Comparison of ENCODE assay signal across 17 cellular contexts in the genomic region with DNA sequence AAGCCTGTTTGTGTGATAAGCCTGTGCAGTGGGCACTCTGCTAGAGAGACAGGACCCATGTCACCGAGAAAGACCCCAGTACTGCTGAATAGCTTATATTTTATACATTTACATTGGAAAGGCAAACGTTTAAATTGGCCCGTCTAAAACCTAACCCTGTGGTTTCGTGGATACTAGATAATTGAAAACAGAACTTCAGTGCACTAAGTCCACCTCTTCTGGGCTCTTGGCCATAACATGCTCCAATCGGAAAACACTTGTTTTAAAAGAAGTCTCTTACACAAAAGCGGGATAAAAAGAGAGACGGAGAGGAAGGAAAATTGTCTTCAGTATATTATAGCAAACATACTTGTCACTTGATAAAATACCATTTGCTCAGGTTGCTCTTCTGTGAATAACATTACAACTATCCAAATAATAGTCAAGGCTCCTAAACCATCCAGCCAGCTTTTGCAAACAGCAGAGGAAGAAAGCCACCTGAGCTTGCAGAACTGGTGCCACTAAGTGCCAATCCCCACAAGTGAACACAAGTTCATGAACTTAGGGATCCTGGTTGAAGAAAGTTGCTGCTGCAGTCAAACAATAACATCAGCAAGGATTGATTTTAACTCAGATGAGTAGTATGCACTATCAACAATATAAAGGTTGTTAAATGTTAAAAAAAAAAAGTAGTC.
DNase-seq lines count a peak whose midpoint lies in the region; ATAC-seq, FAIRE-seq and TF ChIP-seq lines count a peak whose summit lies in the region.
"Had no signal": no experiment of that assay in that cellular context is flagged by ENCODE, and none has a peak within 500 bp of the region (broad histone marks: within the 10 kb centered on the region; RNA-seq: fewer than 3 reads in every experiment).

No MANE protein-coding gene starts in this region.

- no peak overlapping the region; the same call in 1 of the 2 replicates for H2AFZ ChIP-seq in GM23248
- 0 out of 2 replicates have a peak overlapping the region, but pooled peaks have one; percentile 32 for H2AFZ ChIP-seq in K562 (ENCODE audit: low read depth, low read length)

- no TSS peak for BruUV-seq in K562 (replicated peaks; lab: Mats Ljungman, UMichigan)

- in situ Hi-C loops in GM23248 (cut with MboI), result no loop called here
- in situ Hi-C loops in K562 (cut with MboI), result no loop called here

- H3K4me2 ChIP-seq in GM23248 (ENCODE audit: unreplicated experiment), result peak overlapping the region; percentile 57
- H3K4me2 ChIP-seq in K562 (ENCODE audit: insufficient read depth, low read length), result no peak overlapping the region

- H3K4me3 ChIP-seq in GM23248, result peak overlapping the region; percentile 31
- H3K4me3 ChIP-seq in K562, result no peak overlapping the region
- no peak overlapping the region for H3K4me3 ChIP-seq in testis
- H3K4me3 ChIP-seq: coronary artery, tibial nerve had no signal

- TF ChIP-seq RAD21 in K562 (CRISPR knock-in tag; conservative IDR thresholded peaks at IDR 0.05 in 1 of 2, IDR thresholded peaks at IDR 0.05 in 1 of 2), result no peak

- H3K27ac Mint-ChIP-seq in activated CD4-positive, alpha-beta memory T cell treated with anti-CD3 and anti-CD28 coated beads for 36 hours, result no peak overlapping the region
- H3K27ac Mint-ChIP-seq in endothelial cell (ENCODE audit: unreplicated experiment), result no peak overlapping the region
- H3K27ac Mint-ChIP-seq: activated CD4-positive, alpha-beta T cell treated with anti-CD3 and anti-CD28 coated beads for 36 hours; activated naive CD8-positive, alpha-beta T cell treated with anti-CD3 and anti-CD28 coated beads for 36 hours; immature natural killer cell had no signal

- H3K9me2 ChIP-seq in GM23248 (ENCODE audit: insufficient read depth), result no peaks in the 10 kb centered on the region

- no peak for FAIRE-seq in K562 (lab: Jason Lieb, UNC)
- FAIRE-seq: GM18507 had no signal

- no peaks in the 10 kb centered on the region for H4K20me1 ChIP-seq in GM23248 (ENCODE audit: insufficient read depth)
- H4K20me1 ChIP-seq in K562 (replicated peaks; ENCODE audit: control insufficient read depth, insufficient read depth, low read length), result no peaks in the 10 kb centered on the region

- TF ChIP-seq POLR2A in K562 (conservative IDR thresholded peaks at IDR 0.05), result no peak
- TF ChIP-seq POLR2A in testis (IDR thresholded peaks at IDR 0.05), result no peak

- no peak overlapping the region for H3K4me3 Mint-ChIP-seq in activated CD4-positive, alpha-beta memory T cell treated with anti-CD3 and anti-CD28 coated beads for 36 hours
- H3K4me3 Mint-ChIP-seq in endothelial cell (ENCODE audit: unreplicated experiment), result no peak overlapping the region
- H3K4me3 Mint-ChIP-seq: activated CD4-positive, alpha-beta T cell treated with anti-CD3 and anti-CD28 coated beads for 36 hours; activated naive CD8-positive, alpha-beta T cell treated with anti-CD3 and anti-CD28 coated beads for 36 hours; immature natural killer cell had no signal

- no peak for TF ChIP-seq EP300 in K562 (IDR thresholded peaks at IDR 0.05; ENCODE audit: low read length)

- peak overlapping the region; percentile 48 for H3K9ac ChIP-seq in GM23248
- H3K9ac ChIP-seq in K562 (ENCODE audit: insufficient read depth in 1 of 2, low read depth in 2 of 2, low read length in 2 of 2), result no peak overlapping the region

- H3K4me1 ChIP-seq in GM23248 (ENCODE audit: insufficient read depth), result peaks cover 61% of the 10 kb centered on the region
- peaks cover 0 to 3% of the 10 kb centered on the region in 2 experiments; a peak in 2 of 5 replicates for H3K4me1 ChIP-seq in K562 (replicated peaks in 1 of 2; ENCODE audit: control insufficient read depth in 2 of 2, insufficient read depth in 2 of 2, low read length in 2 of 2)
- H3K4me1 ChIP-seq in testis, result no peaks in the 10 kb centered on the region
- H3K4me1 ChIP-seq in foreskin keratinocyte, result peaks cover 15% of the 10 kb centered on the region
- H3K4me1 ChIP-seq: Caco-2 had no signal

- 3 to 4% methylated on average over 7 of the region's 7 CpGs for WGBS in GM23248 (ENCODE audit: low coverage in 1 of 2, low lambda C conversion rate in 2 of 2, missing lambda C conversion rate in 2 of 2), 2 experiments
- WGBS in K562 (ENCODE audit: insufficient coverage, low coverage, missing lambda C conversion rate), result 48% methylated on average over 7 of the region's 7 CpGs
- WGBS in testis, 2 donors, result 36 to 63% methylated on average over 7 of the region's 7 CpGs

- no peaks in the 10 kb centered on the region for H3K4me1 Mint-ChIP-seq in activated CD4-positive, alpha-beta memory T cell treated with anti-CD3 and anti-CD28 coated beads for 36 hours (ENCODE audit: low read depth)
- H3K4me1 Mint-ChIP-seq in endothelial cell (ENCODE audit: unreplicated experiment), result peaks cover 5% of the 10 kb centered on the region
- H3K4me1 Mint-ChIP-seq: activated CD4-positive, alpha-beta T cell treated with anti-CD3 and anti-CD28 coated beads for 36 hours; activated naive CD8-positive, alpha-beta T cell treated with anti-CD3 and anti-CD28 coated beads for 36 hours; immature natural killer cell had no signal

- no peaks in the 10 kb centered on the region for H3K27me3 Mint-ChIP-seq in activated CD4-positive, alpha-beta memory T cell treated with anti-CD3 and anti-CD28 coated beads for 36 hours
- peaks cover 3% of the 10 kb centered on the region for H3K27me3 Mint-ChIP-seq in endothelial cell (ENCODE audit: unreplicated experiment)
- H3K27me3 Mint-ChIP-seq: activated CD4-positive, alpha-beta T cell treated with anti-CD3 and anti-CD28 coated beads for 36 hours; activated naive CD8-positive, alpha-beta T cell treated with anti-CD3 and anti-CD28 coated beads for 36 hours had no signal

- no peaks in the 10 kb centered on the region for H3K27me3 ChIP-seq in GM23248 (replicated peaks; ENCODE audit: insufficient read depth)
- H3K27me3 ChIP-seq in K562 (ENCODE audit: control insufficient read depth in 2 of 2, insufficient read depth in 2 of 2, low read length in 2 of 2), result no peaks in the 10 kb centered on the region
- no peaks in the 10 kb centered on the region for H3K27me3 ChIP-seq in testis
- no peaks in the 10 kb centered on the region for H3K27me3 ChIP-seq in foreskin keratinocyte
- H3K27me3 ChIP-seq: tibial nerve had no signal

- H3K9me3 ChIP-seq in GM23248 (ENCODE audit: low read depth) (no peaks in the 10 kb centered on the region), K562 (replicated peaks; ENCODE audit: control insufficient read depth, insufficient read depth, low read depth, low read length) (no peaks in the 10 kb centered on the region), testis (no peaks in the 10 kb centered on the region)
- H3K9me3 ChIP-seq: Caco-2, tibial nerve had no signal

- peaks cover 59% of the 10 kb centered on the region for H3F3A ChIP-seq in GM23248 (ENCODE audit: insufficient read depth)

- CTCF ChIA-PET in K562 (lab: Yijun Ruan, JAX; ENCODE audit: low intra/inter-chr PET ratio), result no interaction called here
- CTCF ChIA-PET in activated CD4-positive, alpha-beta memory T cell treated with anti-CD3 and anti-CD28 coated beads for 36 hours (lab: Charles Lee), result no interaction called here

- H3K27ac ChIP-seq in GM23248 (peak overlapping the region; percentile 82), K562 (ENCODE audit: extremely low read depth, low read depth, low read length) (no peak overlapping the region), testis (no peak overlapping the region), foreskin keratinocyte (no peak overlapping the region)

- POLR2A ChIA-PET in K562 (lab: Yijun Ruan, JAX), result no interaction called here
- POLR2A ChIA-PET in activated CD4-positive, alpha-beta memory T cell treated with anti-CD3 and anti-CD28 coated beads for 36 hours (lab: Charles Lee), result no interaction called here

- intact Hi-C loops in K562 (cut with micrococcal nuclease) (no loop called here), testis (cut with DNase I; ENCODE audit: low total_unique reads) (no loop called here)
- intact Hi-C loops in activated CD4-positive, alpha-beta memory T cell treated with anti-CD3 and anti-CD28 coated beads for 36 hours (cut with micrococcal nuclease), result no loop called here

- H3K36me3 ChIP-seq in GM23248 (ENCODE audit: low read depth) (no peaks in the 10 kb centered on the region), K562 (ENCODE audit: control insufficient read depth, insufficient read depth, low read length) (no peaks in the 10 kb centered on the region), testis (ENCODE audit: low read depth, missing control alignments) (no peaks in the 10 kb centered on the region)
- H3K36me3 ChIP-seq: tibial nerve had no signal

- H3K79me2 ChIP-seq in GM23248 (ENCODE audit: insufficient read depth) (no peaks in the 10 kb centered on the region), K562 (ENCODE audit: control insufficient read depth, insufficient read depth, low read length) (no peaks in the 10 kb centered on the region)

- no peaks in the 10 kb centered on the region for H3K9me3 Mint-ChIP-seq in activated CD4-positive, alpha-beta memory T cell treated with anti-CD3 and anti-CD28 coated beads for 36 hours
- no peaks in the 10 kb centered on the region for H3K9me3 Mint-ChIP-seq in endothelial cell (ENCODE audit: unreplicated experiment)
- H3K9me3 Mint-ChIP-seq: activated naive CD8-positive, alpha-beta T cell treated with anti-CD3 and anti-CD28 coated beads for 36 hours had no signal

- peak; percentile 92 for DNase-seq in GM23248
- DNase-seq in K562 (ENCODE audit: extremely low read depth in 1 of 4, low spot score in 3 of 4), result no peak
- no peak for DNase-seq in left lobe of liver (ENCODE audit: low spot score)
- peak; percentile 18 for DNase-seq in testis
- no peak for DNase-seq in activated CD4-positive, alpha-beta memory T cell treated with anti-CD3 and anti-CD28 coated beads for 36 hours
- DNase-seq in foreskin keratinocyte, result no peak
- DNase-seq in endothelial cell (ENCODE audit: low spot score), result no peak
- DNase-seq: activated CD4-positive, alpha-beta T cell treated with anti-CD3 and anti-CD28 coated beads for 36 hours; activated naive CD8-positive, alpha-beta T cell treated with anti-CD3 and anti-CD28 coated beads for 36 hours; activated T-cell treated with anti-CD3 and anti-CD28 coated beads, Interleukin-2, amount 50 U/mL, for 1 hour; Caco-2; immature natural killer cell; NCI-H774; RPMI8226 had no signal

- TF ChIP-seq CTCF in K562 (IDR thresholded peaks at IDR 0.05 in 2 of 3, conservative IDR thresholded peaks at IDR 0.05 in 1 of 3; ENCODE audit: insufficient read depth in 2 of 3, low read depth in 1 of 3, low read length in 3 of 3), result no peak
- TF ChIP-seq CTCF in testis (IDR thresholded peaks at IDR 0.05), result no peak
- no peak for TF ChIP-seq CTCF in foreskin keratinocyte (conservative IDR thresholded peaks at IDR 0.05)
- no peak for TF ChIP-seq CTCF in endothelial cell (IDR thresholded peaks at IDR 0.05; ENCODE audit: unreplicated experiment)

- H3K36me3 Mint-ChIP-seq in activated CD4-positive, alpha-beta memory T cell treated with anti-CD3 and anti-CD28 coated beads for 36 hours, result no peaks in the 10 kb centered on the region
- peaks cover 6% of the 10 kb centered on the region for H3K36me3 Mint-ChIP-seq in endothelial cell (ENCODE audit: low read depth, unreplicated experiment)
- H3K36me3 Mint-ChIP-seq: activated naive CD8-positive, alpha-beta T cell treated with anti-CD3 and anti-CD28 coated beads for 36 hours; immature natural killer cell had no signal

- ATAC-seq in K562 (no peak), left lobe of liver (peak; percentile 95), foreskin keratinocyte (no peak)
- ATAC-seq: activated CD4-positive, alpha-beta T cell treated with anti-CD3 and anti-CD28 coated beads for 36 hours had no signal

- H3K9me1 ChIP-seq in K562 (ENCODE audit: control insufficient read depth, insufficient read depth, low read length), result no peaks in the 10 kb centered on the region

Comparison
In these comparisons a context has a peak if more than half of its experiments do, and no peak if none do; other contexts are left out.
1. DNase-seq: peak in GM23248 (single experiment) and testis (single experiment); none in K562 (0 of 4), left lobe of liver (single experiment), activated CD4-positive, alpha-beta memory T cell treated with anti-CD3 and anti-CD28 coated beads for 36 hours (single experiment), foreskin keratinocyte (0 of 2) and endothelial cell (single experiment).